ENCODE assay signal across 8 cellular contexts in the genomic region with DNA sequence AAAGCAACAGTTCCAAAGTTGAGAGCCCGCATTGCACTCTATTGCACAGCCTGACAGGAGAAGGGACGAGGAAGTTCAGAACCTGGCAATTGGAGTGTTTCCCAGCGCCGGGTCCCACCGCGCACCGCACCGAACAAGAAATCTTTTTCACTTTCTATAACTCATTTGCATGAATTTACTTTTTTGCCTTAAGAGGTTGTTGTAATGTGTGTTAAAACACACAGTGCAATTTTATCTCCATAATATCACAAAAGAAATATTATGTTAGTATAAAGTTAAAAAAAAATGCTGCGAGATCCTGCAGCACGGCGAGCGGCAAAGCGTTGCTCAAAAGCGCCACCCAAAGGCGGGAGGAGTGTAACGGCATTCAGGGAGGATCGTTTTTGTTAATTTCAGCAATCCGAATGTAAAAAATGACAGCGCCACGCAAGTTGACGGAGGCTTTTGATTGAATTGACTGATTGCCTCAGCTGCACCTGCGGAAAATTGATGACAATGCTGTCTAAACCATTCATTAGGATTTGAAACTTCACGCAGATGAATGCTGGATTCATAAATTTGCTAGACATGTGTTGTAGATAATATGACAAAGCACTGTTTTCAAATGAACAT.
DNase-seq lines count a peak whose midpoint lies in the region; ATAC-seq and FAIRE-seq lines count a peak whose summit lies in the region.

No MANE protein-coding gene starts in this region.

- ATAC-seq in GM18511 (IDR thresholded peaks at IDR 0.05; ENCODE audit: unreplicated experiment) = no peak

- H3K27me3 Mint-ChIP-seq in T-helper 2 cell treated with Interferon-gamma antibody and Interleukin-4, amounts not matched to agents 5 μg/mL and 100 μg/mL, for 36 hours (ENCODE audit: low read depth) = peaks cover 14% of the 10 kb centered on the region

- H3K36me3 Mint-ChIP-seq in T-helper 2 cell treated with Interferon-gamma antibody and Interleukin-4, amounts not matched to agents 5 μg/mL and 100 μg/mL, for 36 hours (ENCODE audit: low read depth) = no peaks in the 10 kb centered on the region

- no peak overlapping the region for H3K4me3 Mint-ChIP-seq in T-helper 2 cell treated with Interferon-gamma antibody and Interleukin-4, amounts not matched to agents 5 μg/mL and 100 μg/mL, for 36 hours

- no peaks in the 10 kb centered on the region for H3K4me1 Mint-ChIP-seq in T-helper 2 cell treated with Interferon-gamma antibody and Interleukin-4, amounts not matched to agents 5 μg/mL and 100 μg/mL, for 36 hours (ENCODE audit: low read depth)

- H3K9me3 Mint-ChIP-seq in T-helper 2 cell treated with Interferon-gamma antibody and Interleukin-4, amounts not matched to agents 5 μg/mL and 100 μg/mL, for 36 hours = no peaks in the 10 kb centered on the region

- peak; percentile 24 to 37 for DNase-seq in activated T-cell treated with anti-CD3 and anti-CD28 coated beads, Interleukin-2, amount 50 U/mL, for 48 hours
- no peak for DNase-seq in activated T-cell treated with anti-CD3 and anti-CD28 coated beads for 4 hours
- DNase-seq in SW480 (ENCODE audit: low spot score) = peak; percentile 52
- DNase-seq in globus pallidus (ENCODE audit: low spot score) = peak; percentile 17
- DNase-seq in posterior cingulate gyrus = peak in 9 of 10 donors; percentile 28 to 91 (median 64)
- no peak for DNase-seq in T-helper 2 cell treated with Interferon-gamma antibody and Interleukin-4, amounts not matched to agents 5 μg/mL and 100 μg/mL, for 36 hours (ENCODE audit: low spot score)
- no peak for DNase-seq in RCC 7860 (ENCODE audit: low spot score)

- intact Hi-C loops in posterior cingulate gyrus (cut with DNase I) = loop anchor here (5.0 kb wide), 1 partner anchor 1354 kb away; no protein-coding TSS in a partner anchor

- no peak for FAIRE-seq in RCC 7860 (lab: Jason Lieb, UNC)

- no peak overlapping the region for H3K27ac Mint-ChIP-seq in T-helper 2 cell treated with Interferon-gamma antibody and Interleukin-4, amounts not matched to agents 5 μg/mL and 100 μg/mL, for 36 hours

Comparison
In these comparisons a context has a peak if more than half of its experiments do, and no peak if none do; other contexts are left out.
1. DNase-seq: peak in activated T-cell treated with anti-CD3 and anti-CD28 coated beads, Interleukin-2, amount 50 U/mL, for 48 hours (2 of 2), SW480 (single experiment), globus pallidus (single experiment) and posterior cingulate gyrus (9 of 10); none in activated T-cell treated with anti-CD3 and anti-CD28 coated beads for 4 hours (single experiment), T-helper 2 cell treated with Interferon-gamma antibody and Interleukin-4, amounts not matched to agents 5 μg/mL and 100 μg/mL, for 36 hours (single experiment) and RCC 7860 (single experiment).